7 cellular contexts compared by ENCODE assay signal in genomic region chr7:7181519-7182155, GRCh38. TPM values are rescaled to one million over a fixed set of nuclear protein-coding genes. Genes with fewer than 3 reads are reported as not detected.
A peak's percentile ranks its signal among the peaks of the same experiment; 100 is the strongest.
DNase-seq lines count a peak whose midpoint lies in the region; TF ChIP-seq lines count a peak whose summit lies in the region.

No MANE protein-coding gene starts in this region.

- peak overlapping the region; percentile 91 for H3K4me2 ChIP-seq in mammary epithelial cell (ENCODE audit: insufficient read depth, low read depth, low read length)

- H3K4me1 ChIP-seq in HEK293 (ENCODE audit: control insufficient read depth, insufficient read depth, low read length) (peaks cover 6% of the 10 kb centered on the region; the same call in 1 of the 2 replicates), mammary epithelial cell (ENCODE audit: insufficient read depth, low read length) (peaks cover 53% of the 10 kb centered on the region)

- dilution Hi-C loops in mammary epithelial cell (cut with HindIII; ENCODE audit: low sequenced_read_pairs) = no loop called here

- H4K20me1 ChIP-seq in mammary epithelial cell (ENCODE audit: insufficient read depth, low read length) = no peaks in the 10 kb centered on the region

- peak; percentile 51 for DNase-seq in GM13976 (ENCODE audit: low spot score)
- peak; percentile 65 for DNase-seq in M059J (ENCODE audit: low read depth)
- peak; percentile 25 for DNase-seq in T-helper 9 cell
- no peak for DNase-seq in mammary epithelial cell
- DNase-seq in kidney glomerular epithelial cell (lab: John Stamatoyannopoulos, UW) = peak; percentile 74
- DNase-seq in stimulated activated CD4-positive, alpha-beta T cell treated with anti-CD3 and anti-CD28 coated beads, Interleukin-4, amount 100 ng/mL, for 24 hours = peak; percentile 45

- intact Hi-C loops in mammary epithelial cell (cut with micrococcal nuclease) = loop anchor here (1.0 to 5.0 kb wide), 7 partner anchors 24 to 359 kb away; no protein-coding TSS in a partner anchor

- peak overlapping the region; percentile 88 for H3K9ac ChIP-seq in mammary epithelial cell (ENCODE audit: insufficient read depth, low read length)

- no peaks in the 10 kb centered on the region for H3K9me3 ChIP-seq in HEK293 (ENCODE audit: control insufficient read depth, insufficient read depth, low read depth, low read length)
- no peaks in the 10 kb centered on the region for H3K9me3 ChIP-seq in mammary epithelial cell (replicated peaks; ENCODE audit: insufficient read depth, low read length)

- BruUV-seq in mammary epithelial cell (replicated peaks; lab: Mats Ljungman, UMichigan) = TSS peak; percentile 87

- WGBS in mammary epithelial cell (ENCODE audit: low coverage, missing lambda C conversion rate) = 3% methylated on average over 5 of the region's 12 CpGs

- H3K36me3 ChIP-seq in HEK293 (ENCODE audit: control insufficient read depth in 2 of 2, insufficient read depth in 1 of 2, low read length in 2 of 2) (no peaks in the 10 kb centered on the region), mammary epithelial cell (ENCODE audit: insufficient read depth, low read length) (no peaks in the 10 kb centered on the region)

- peak overlapping the region; percentile 74 for H2AFZ ChIP-seq in mammary epithelial cell (ENCODE audit: low read depth, low read length)

- CTCF ChIA-PET in HEK293 (lab: Yijun Ruan, JAX) (interaction anchor here (0.6 to 1.1 kb wide), 6 partner anchors 8 to 1115 kb away, joined by 3 to 6 read pairs (median 3); no protein-coding TSS in a partner anchor), mammary epithelial cell (lab: Charles Lee; ENCODE audit: low non-redundant PET) (interaction anchor here (0.6 kb wide), 1 partner anchor 62 kb away, joined by 5 read pairs; no protein-coding TSS in a partner anchor)

- H3K79me2 ChIP-seq in mammary epithelial cell (ENCODE audit: insufficient read depth, low read length) = peaks cover 51% of the 10 kb centered on the region

- no peaks in the 10 kb centered on the region for H3K27me3 ChIP-seq in mammary epithelial cell (ENCODE audit: insufficient read depth, low read length)

- H3K27ac ChIP-seq in HEK293 (ENCODE audit: extremely low read depth, low read depth, low read length) (peak overlapping the region; percentile 50), mammary epithelial cell (ENCODE audit: insufficient read depth, low read depth, low read length) (peak overlapping the region; percentile 88)

- in situ Hi-C loops in GM13976 (cut with MboI; ENCODE audit: low sequenced_read_pairs, unreplicated experiment) (no loop called here), mammary epithelial cell (cut with MboI; ENCODE audit: low sequenced_read_pairs in 2 of 2) (no loop called here)

- H3K4me3 ChIP-seq in HEK293 (ENCODE audit: low read depth, low read length) (peak overlapping the region; percentile 59), mammary epithelial cell (replicated peaks in 1 of 3; ENCODE audit: insufficient read depth in 1 of 3, low read depth in 2 of 3, low read length in 3 of 3) (peak overlapping the region; percentile 59 to 83 (median 67))

- TF ChIP-seq CTCF in GM13976 (IDR thresholded peaks at IDR 0.05; ENCODE audit: borderline replicate concordance, control extremely low read depth, extremely low read depth, insufficient read depth, missing control alignments) (peak; percentile 49), HEK293 (tag by site-specific recombination; IDR thresholded peaks at IDR 0.05) (no peak), mammary epithelial cell (conservative IDR thresholded peaks at IDR 0.05 in 1 of 2, IDR thresholded peaks at IDR 0.05 in 1 of 2; ENCODE audit: extremely low read depth in 1 of 2, insufficient read depth in 1 of 2, low read depth in 1 of 2, low read length in 2 of 2) (peak in 1 of 2 donors; percentile 13)

- POLR2A ChIA-PET in HEK293 (lab: Yijun Ruan, JAX) = interaction anchor here (0.8 to 1.5 kb wide), 4 partner anchors 9 to 82 kb away, joined by 3 to 4 read pairs (median 3); no protein-coding TSS in a partner anchor

TF ChIP-seq in HEK293, 187 proteins besides CTCF, POLR2A, EP300 and RAD21 (continues in another document):
- TF ChIP-seq ZNF660 (tag by site-specific recombination; IDR thresholded peaks at IDR 0.05) (no peak), REPIN1 (tag by site-specific recombination; IDR thresholded peaks at IDR 0.05; ENCODE audit: low read depth) (no peak), ZNF426 (tag by site-specific recombination; IDR thresholded peaks at IDR 0.05) (no peak), ZFP37 (tag by site-specific recombination; IDR thresholded peaks at IDR 0.05) (no peak), ZBTB44 (tag by site-specific recombination; IDR thresholded peaks at IDR 0.05) (no peak), ZNF366 (tag by site-specific recombination; conservative IDR thresholded peaks at IDR 0.05) (peak; percentile 19; the same call in 1 of the 2 replicates), ZNF214 (tag by site-specific recombination; IDR thresholded peaks at IDR 0.05; ENCODE audit: borderline replicate concordance) (no peak), ZNF664 (tag by site-specific recombination; IDR thresholded peaks at IDR 0.05) (no peak), ZNF221 (tag by site-specific recombination; IDR thresholded peaks at IDR 0.05; ENCODE audit: borderline replicate concordance) (no peak), ZNF292 (tag by site-specific recombination; IDR thresholded peaks at IDR 0.05; ENCODE audit: borderline replicate concordance, low read depth) (no peak), ZNF530 (tag by site-specific recombination; IDR thresholded peaks at IDR 0.05; ENCODE audit: low read depth) (no peak), MYNN (tag by site-specific recombination; IDR thresholded peaks at IDR 0.05; ENCODE audit: borderline replicate concordance) (no peak), ZNF585B (tag by site-specific recombination; IDR thresholded peaks at IDR 0.05) (no peak), HOXA7 (CRISPR knock-in tag; IDR thresholded peaks at IDR 0.05; ENCODE audit: borderline replicate concordance) (no peak), RBAK (tag by site-specific recombination; IDR thresholded peaks at IDR 0.05) (no peak), ZNF155 (tag by site-specific recombination; IDR thresholded peaks at IDR 0.05) (no peak), ZNF404 (tag by site-specific recombination; IDR thresholded peaks at IDR 0.05) (no peak), ZBTB8A (tag by site-specific recombination; IDR thresholded peaks at IDR 0.05) (no peak), ZNF362 (tag by site-specific recombination; IDR thresholded peaks at IDR 0.05) (no peak)
- TF ChIP-seq, protein P1, sequence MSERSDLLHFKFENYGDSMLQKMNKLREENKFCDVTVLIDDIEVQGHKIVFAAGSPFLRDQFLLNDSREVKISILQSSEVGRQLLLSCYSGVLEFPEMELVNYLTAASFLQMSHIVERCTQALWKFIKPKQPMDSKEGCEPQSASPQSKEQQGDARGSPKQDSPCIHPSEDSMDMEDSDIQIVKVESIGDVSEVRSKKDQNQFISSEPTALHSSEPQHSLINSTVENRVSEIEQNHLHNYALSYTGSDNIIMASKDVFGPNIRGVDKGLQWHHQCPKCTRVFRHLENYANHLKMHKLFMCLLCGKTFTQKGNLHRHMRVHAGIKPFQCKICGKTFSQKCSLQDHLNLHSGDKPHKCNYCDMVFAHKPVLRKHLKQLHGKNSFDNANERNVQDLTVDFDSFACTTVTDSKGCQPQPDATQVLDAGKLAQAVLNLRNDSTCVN (tag by site-specific recombination; optimal IDR thresholded peaks at IDR 0.05) = no peak
- TF ChIP-seq, protein P2, sequence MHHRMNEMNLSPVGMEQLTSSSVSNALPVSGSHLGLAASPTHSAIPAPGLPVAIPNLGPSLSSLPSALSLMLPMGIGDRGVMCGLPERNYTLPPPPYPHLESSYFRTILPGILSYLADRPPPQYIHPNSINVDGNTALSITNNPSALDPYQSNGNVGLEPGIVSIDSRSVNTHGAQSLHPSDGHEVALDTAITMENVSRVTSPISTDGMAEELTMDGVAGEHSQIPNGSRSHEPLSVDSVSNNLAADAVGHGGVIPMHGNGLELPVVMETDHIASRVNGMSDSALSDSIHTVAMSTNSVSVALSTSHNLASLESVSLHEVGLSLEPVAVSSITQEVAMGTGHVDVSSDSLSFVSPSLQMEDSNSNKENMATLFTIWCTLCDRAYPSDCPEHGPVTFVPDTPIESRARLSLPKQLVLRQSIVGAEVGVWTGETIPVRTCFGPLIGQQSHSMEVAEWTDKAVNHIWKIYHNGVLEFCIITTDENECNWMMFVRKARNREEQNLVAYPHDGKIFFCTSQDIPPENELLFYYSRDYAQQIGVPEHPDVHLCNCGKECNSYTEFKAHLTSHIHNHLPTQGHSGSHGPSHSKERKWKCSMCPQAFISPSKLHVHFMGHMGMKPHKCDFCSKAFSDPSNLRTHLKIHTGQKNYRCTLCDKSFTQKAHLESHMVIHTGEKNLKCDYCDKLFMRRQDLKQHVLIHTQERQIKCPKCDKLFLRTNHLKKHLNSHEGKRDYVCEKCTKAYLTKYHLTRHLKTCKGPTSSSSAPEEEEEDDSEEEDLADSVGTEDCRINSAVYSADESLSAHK (tag by site-specific recombination; IDR thresholded peaks at IDR 0.05) = no peak

RNA-seq across cellular contexts. Expression of gene C1GALT1, which starts 0.7 kb away (rescaled TPM):
- total RNA-seq in M059J (2014; rRNA removed; shearing (Covaris generic)) = 69.8 and 76.4 TPM in 2 replicates
- 10 to 100 TPM; 51.2 to 57.7 TPM for total RNA-seq in mammary epithelial cell
- polyA plus RNA-seq in mammary epithelial cell = 27.5 TPM
- 25.5 TPM for polyA minus RNA-seq in mammary epithelial cell
